ENCODE assay signal across 8 cellular contexts in the genomic region with DNA sequence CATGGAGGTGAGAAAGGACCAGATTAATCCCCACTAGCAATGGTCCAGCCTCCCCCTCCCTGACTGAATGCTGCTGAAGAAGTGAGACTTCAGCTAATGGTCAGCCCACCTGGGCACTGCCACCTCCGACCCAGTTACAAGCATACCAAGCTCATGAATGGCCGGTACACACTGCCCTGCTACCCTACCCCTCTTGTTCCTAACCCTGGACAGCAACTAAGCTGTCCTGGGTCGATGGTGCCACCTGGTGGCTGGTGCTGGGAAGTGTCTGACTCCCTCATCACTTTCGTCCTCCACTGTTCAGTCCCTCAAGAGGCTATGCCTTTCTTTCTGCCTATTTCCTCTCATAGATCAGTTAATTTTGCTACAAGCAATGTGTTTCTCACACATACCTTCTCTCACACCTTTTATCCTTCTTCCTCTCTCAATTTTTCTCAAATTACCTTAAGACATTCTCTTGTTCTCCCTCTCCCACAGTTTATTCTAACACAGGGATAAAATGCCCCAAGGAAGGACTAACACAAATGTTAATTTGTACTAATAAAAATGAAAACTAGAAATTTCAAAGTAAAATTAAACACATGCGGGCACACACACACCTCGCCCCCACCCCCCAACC. TPM values are rescaled to one million over a fixed set of nuclear protein-coding genes. Genes with fewer than 3 reads are reported as not detected.
DNase-seq lines count a peak whose midpoint lies in the region; ATAC-seq, FAIRE-seq and TF ChIP-seq lines count a peak whose summit lies in the region.

No MANE protein-coding gene starts in this region.

- WGBS in A549 (ENCODE audit: missing lambda C conversion rate) = 1% methylated on average over 6 of the region's 6 CpGs
- WGBS in esophagus squamous epithelium, 2 donors = 15 to 21% methylated on average over 6 of the region's 6 CpGs
- 15% methylated on average over 6 of the region's 6 CpGs for WGBS in lower leg skin, 2 donors

- H3K27ac ChIP-seq in A549 (no peak overlapping the region), esophagus squamous epithelium (no peak overlapping the region)

- H3K4me3 ChIP-seq in A549 (no peak overlapping the region), GM12864 (ENCODE audit: low read depth, low read length) (no peak overlapping the region), esophagus squamous epithelium (no peak overlapping the region), lower leg skin (ENCODE audit: low read depth, poor library complexity, severe bottlenecking) (no peak overlapping the region)

- no peak for TF ChIP-seq EP300 in A549 (IDR thresholded peaks at IDR 0.05)

- no peak for FAIRE-seq in A549 (lab: Jason Lieb, UNC)

- no peaks in the 10 kb centered on the region for H3K36me3 ChIP-seq in esophagus squamous epithelium

- TF ChIP-seq RAD21 in A549 (conservative IDR thresholded peaks at IDR 0.05 in 1 of 2, IDR thresholded peaks at IDR 0.05 in 1 of 2) = peak; percentile 65 to 85

- POLR2A ChIA-PET in A549 (lab: Yijun Ruan, JAX) = no interaction called here

- DNase-seq in A549 (ENCODE audit: low read depth in 1 of 2, low spot score in 1 of 2) (peak; percentile 43 to 55), GM12864 (ENCODE audit: low read depth) (no peak), RPMI8226 (peak; percentile 69), esophagus squamous epithelium (lab: John Stamatoyannopoulos, UW) (no peak), lower leg skin (ENCODE audit: low spot score in 2 of 2) (no peak)
- DNase-seq in stimulated activated CD8-positive, alpha-beta memory T cell treated with anti-CD3 and anti-CD28 coated beads, Interleukin-2, amount 100 ng/mL, for 48 hours (ENCODE audit: low read depth in 2 of 2) = peak; percentile 38 to 52

- TF ChIP-seq CTCF in A549 (IDR thresholded peaks at IDR 0.05) (peak; percentile 54), GM12864 (IDR thresholded peaks at IDR 0.05; ENCODE audit: low read depth, low read length, missing control alignments) (peak; percentile 89), esophagus squamous epithelium (IDR thresholded peaks at IDR 0.05) (peak; percentile 19 to 86 (median 53)), lower leg skin (IDR thresholded peaks at IDR 0.05) (no peak)

- intact Hi-C loops in esophagus squamous epithelium (cut with DNase I) = loop anchor here (5.0 to 10.0 kb wide), 2 partner anchors 114 to 373 kb away; no protein-coding TSS in a partner anchor
- intact Hi-C loops in lower leg skin (cut with DNase I; ENCODE audit: low total_unique reads) = no loop called here

- H3K9me3 ChIP-seq in A549 (peaks cover 19% of the 10 kb centered on the region), esophagus squamous epithelium (peaks cover 0 to 15% (median 14%) of the 10 kb centered on the region in 3 donors)

- ATAC-seq in A549 = peak in 1 of 2 experiments; percentile 59; a peak in 3 of 6 replicates
- no peak for ATAC-seq in HG03135 (IDR thresholded peaks at IDR 0.05; ENCODE audit: unreplicated experiment)
- ATAC-seq in HG03469 (IDR thresholded peaks at IDR 0.05; ENCODE audit: unreplicated experiment) = no peak

- no peak overlapping the region for H3K4me2 ChIP-seq in A549

- TF ChIP-seq POLR2A in A549 (IDR thresholded peaks at IDR 0.05; ENCODE audit: low read length) = no peak
- no peak for TF ChIP-seq POLR2A in esophagus squamous epithelium (IDR thresholded peaks at IDR 0.05)
- TF ChIP-seq POLR2A in lower leg skin (IDR thresholded peaks at IDR 0.05) = no peak

- no peaks in the 10 kb centered on the region for H3K4me1 ChIP-seq in A549
- peaks cover 0 to 10% (median 6%) of the 10 kb centered on the region in 3 donors for H3K4me1 ChIP-seq in esophagus squamous epithelium

- CTCF ChIA-PET in A549 (lab: Yijun Ruan, JAX) = interaction anchor here (0.7 to 7.4 kb wide), 20 partner anchors 11 to 420 kb away, joined by 3 to 143 read pairs (median 4); no protein-coding TSS in a partner anchor

- peaks cover 0 to 95% (median 5%) of the 10 kb centered on the region in 4 donors for H3K27me3 ChIP-seq in esophagus squamous epithelium

TF ChIP-seq in A549, 52 proteins besides CTCF, POLR2A, EP300 and RAD21:
- TF ChIP-seq ZNF302 (CRISPR knock-in tag; IDR thresholded peaks at IDR 0.05) (no peak), RARB (CRISPR knock-in tag; IDR thresholded peaks at IDR 0.05) (no peak), SMC3 (IDR thresholded peaks at IDR 0.05) (peak; percentile 79), HOXB5 (CRISPR knock-in tag; IDR thresholded peaks at IDR 0.05) (no peak)
- TF ChIP-seq, protein P1, sequence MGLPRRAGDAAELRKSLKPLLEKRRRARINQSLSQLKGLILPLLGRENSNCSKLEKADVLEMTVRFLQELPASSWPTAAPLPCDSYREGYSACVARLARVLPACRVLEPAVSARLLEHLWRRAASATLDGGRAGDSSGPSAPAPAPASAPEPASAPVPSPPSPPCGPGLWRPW (IDR thresholded peaks at IDR 0.05) = no peak

RNA-seq across cellular contexts. Expression of gene PAX5, which starts 42.4 kb away (rescaled TPM):
- polyA plus RNA-seq in A549 (2011; rRNA removed) = not detected in 2 replicates
- 0.01 TPM in 1 of 2 replicates, not detected in the other for polyA plus RNA-seq in A549 (2012; cell fraction: cytosol; rRNA removed)
- 0.01 TPM in 1 of 2 replicates, not detected in the other for polyA plus RNA-seq in A549 (2012; cell fraction: nucleus; rRNA removed)
- not detected in 3 replicates for polyA plus RNA-seq in A549 (2017; fragmentation: RNase III; extraction: RNeasy Plus Mini Kit Qiagen cat#74134 plus additional on column Dnase treatment)
- not detected in 2 replicates for polyA minus RNA-seq in A549 (2011; rRNA and poly(A)+ RNA removed)
- under 1 TPM in 2 of 4 donors, not detected in 2; under 0.01 to 0.29 TPM for total RNA-seq in esophagus squamous epithelium
- total RNA-seq in lower leg skin = under 1 TPM in 3 of 4 donors, not detected in 1; 0.02 to 0.08 (median 0.03) TPM

Comparison
In these comparisons a context has a peak if more than half of its experiments do, and no peak if none do; other contexts are left out.
1. DNase-seq: peak in A549 (2 of 2), RPMI8226 (single experiment) and stimulated activated CD8-positive, alpha-beta memory T cell treated with anti-CD3 and anti-CD28 coated beads, Interleukin-2, amount 100 ng/mL, for 48 hours (2 of 2); none in GM12864 (single experiment), esophagus squamous epithelium (single experiment) and lower leg skin (0 of 2).
2. CTCF ChIP-seq: peak in A549 (single experiment), GM12864 (single experiment) and esophagus squamous epithelium (6 of 6); none in lower leg skin (0 of 3).